Comparison of ENCODE assay signal across 8 cellular contexts in genomic region chr10:101031796-101032636, GRCh38. TPM values are rescaled to one million over a fixed set of nuclear protein-coding genes. Genes with fewer than 3 reads are reported as not detected.
A peak's percentile ranks its signal among the peaks of the same experiment; 100 is the strongest.
DNase-seq lines count a peak whose midpoint lies in the region; ATAC-seq and TF ChIP-seq lines count a peak whose summit lies in the region.

No MANE protein-coding gene starts in this region.

- peak overlapping the region; percentile 60 for H3K18ac ChIP-seq in neuronal stem cell (ENCODE audit: low read length)

- no peak for TF ChIP-seq CTCF in gastroesophageal sphincter (IDR thresholded peaks at IDR 0.05)

- no peak overlapping the region for H2BK15ac ChIP-seq in neuronal stem cell (ENCODE audit: low read length)

- peak overlapping the region; percentile 42 for H2BK120ac ChIP-seq in neuronal stem cell (ENCODE audit: low read depth, low read length)

- peaks cover 34% of the 10 kb centered on the region for H3K4me1 ChIP-seq in SJSA1 (replicated peaks)
- H3K4me1 ChIP-seq in gastroesophageal sphincter = peaks cover 0 to 28% (median 12%) of the 10 kb centered on the region in 3 donors
- peaks cover 32 to 35% of the 10 kb centered on the region in 2 donors for H3K4me1 ChIP-seq in neuronal stem cell (ENCODE audit: control insufficient read depth in 2 of 2, insufficient read depth in 1 of 2, low read depth in 1 of 2, low read length in 2 of 2)
- peaks cover 26% of the 10 kb centered on the region for H3K4me1 ChIP-seq in stomach smooth muscle (ENCODE audit: control insufficient read depth, insufficient read depth, low read length)

- H3K36me3 ChIP-seq in SJSA1 (peaks cover 24% of the 10 kb centered on the region), gastroesophageal sphincter (peaks cover 0 to 25% of the 10 kb centered on the region in 2 donors), neuronal stem cell (replicated peaks in 1 of 2; ENCODE audit: control insufficient read depth in 2 of 2, insufficient read depth in 2 of 2, low read length in 2 of 2) (no peaks in the 10 kb centered on the region), stomach smooth muscle (ENCODE audit: control insufficient read depth in 2 of 2, insufficient read depth in 2 of 2, low read length in 2 of 2) (peaks cover 20 to 21% of the 10 kb centered on the region in 2 donors)

- H4K8ac ChIP-seq in neuronal stem cell (ENCODE audit: low read depth, low read length) = peak overlapping the region; percentile 93

- H3K4me1 Mint-ChIP-seq in activated naive CD4-positive, alpha-beta T cell treated with anti-CD3 and anti-CD28 coated beads, Interleukin-2, amount 10 ng/mL, durations not matched to agents 7 days and 5 days = peaks cover 25% of the 10 kb centered on the region

- H3K9me3 Mint-ChIP-seq in activated naive CD4-positive, alpha-beta T cell treated with anti-CD3 and anti-CD28 coated beads, Interleukin-2, amount 10 ng/mL, durations not matched to agents 7 days and 5 days = no peaks in the 10 kb centered on the region

- H3K27ac ChIP-seq in SJSA1 = peak overlapping the region; percentile 87
- peak overlapping the region; percentile 86 to 98 (median 92) for H3K27ac ChIP-seq in gastroesophageal sphincter
- no peak overlapping the region for H3K27ac ChIP-seq in neuronal stem cell (replicated peaks; ENCODE audit: low read length)
- peak overlapping the region; percentile 94 for H3K27ac ChIP-seq in stomach smooth muscle (ENCODE audit: low read length)

- H3K27ac Mint-ChIP-seq in activated naive CD4-positive, alpha-beta T cell treated with anti-CD3 and anti-CD28 coated beads, Interleukin-2, amount 10 ng/mL, durations not matched to agents 7 days and 5 days = peak overlapping the region; percentile 96

- peak; percentile 28 for DNase-seq in DMS53 treated with DMSO at 0.1 percent for 48 hours (lab: John Stamatoyannopoulos, UW; ENCODE audit: unreplicated experiment)
- DNase-seq in SJSA1 (ENCODE audit: low read depth in 1 of 2, low spot score in 2 of 2) = peak in 1 of 2 experiments; percentile 74
- DNase-seq in activated naive CD4-positive, alpha-beta T cell treated with anti-CD3 and anti-CD28 coated beads, Interleukin-2, amount 10 ng/mL, durations not matched to agents 7 days and 5 days = peak; percentile 91
- DNase-seq in neuronal stem cell (ENCODE audit: low spot score) = no peak

- H3K4me3 ChIP-seq in SJSA1 (peak overlapping the region; percentile 51), gastroesophageal sphincter (peak overlapping the region; percentile 60 to 76), neuronal stem cell (ENCODE audit: low read length in 2 of 2) (peak overlapping the region; percentile 39 to 69), stomach smooth muscle (ENCODE audit: low read length in 2 of 2) (peak overlapping the region; percentile 89 to 91)

- H2AK5ac ChIP-seq in neuronal stem cell (ENCODE audit: low read depth, low read length) = peak overlapping the region; percentile 48

- H3K79me1 ChIP-seq in neuronal stem cell (ENCODE audit: low read depth, low read length) = no peaks in the 10 kb centered on the region

- H3K9me3 ChIP-seq in SJSA1 (replicated peaks) (no peaks in the 10 kb centered on the region), gastroesophageal sphincter (no peaks in the 10 kb centered on the region), neuronal stem cell (replicated peaks in 1 of 2; ENCODE audit: control insufficient read depth in 2 of 2, insufficient read depth in 1 of 2, low read depth in 1 of 2, low read length in 2 of 2) (peaks cover 0 to 2% of the 10 kb centered on the region in 2 donors), stomach smooth muscle (ENCODE audit: control insufficient read depth in 2 of 2, low read length in 2 of 2) (no peaks in the 10 kb centered on the region)

- no peak overlapping the region for H4K91ac ChIP-seq in neuronal stem cell (ENCODE audit: low read depth, low read length, poor library complexity)

- peak in 1 of 2 donors; percentile 42 for TF ChIP-seq POLR2A in gastroesophageal sphincter (IDR thresholded peaks at IDR 0.05)

- peak; percentile 36 for ATAC-seq in HG03442 (IDR thresholded peaks at IDR 0.05; ENCODE audit: unreplicated experiment)
- peak; percentile 71 for ATAC-seq in gastroesophageal sphincter
- no peak for ATAC-seq in GM19035 (IDR thresholded peaks at IDR 0.05; ENCODE audit: unreplicated experiment)

- H3K4me3 Mint-ChIP-seq in activated naive CD4-positive, alpha-beta T cell treated with anti-CD3 and anti-CD28 coated beads, Interleukin-2, amount 10 ng/mL, durations not matched to agents 7 days and 5 days = peak overlapping the region; percentile 81

- peak overlapping the region; percentile 75 for H3K4me2 ChIP-seq in neuronal stem cell (ENCODE audit: insufficient read depth, low read length, poor library complexity, severe bottlenecking)

- CTCF ChIA-PET in activated naive CD4-positive, alpha-beta T cell treated with anti-CD3 and anti-CD28 coated beads, Interleukin-2, amount 10 ng/mL, durations not matched to agents 7 days and 5 days (lab: Charles Lee) = interaction anchor here (0.9 to 8.1 kb wide), 8 partner anchors 8 to 37 kb away, joined by 3 to 98 read pairs (median 7); no protein-coding TSS in a partner anchor

- H2AFZ ChIP-seq in neuronal stem cell (ENCODE audit: low read length) = peak overlapping the region; percentile 92

- H3K36me3 Mint-ChIP-seq in activated naive CD4-positive, alpha-beta T cell treated with anti-CD3 and anti-CD28 coated beads, Interleukin-2, amount 10 ng/mL, durations not matched to agents 7 days and 5 days = peaks cover 20% of the 10 kb centered on the region

- no peak for TF ChIP-seq EP300 in gastroesophageal sphincter (IDR thresholded peaks at IDR 0.05)

- peak overlapping the region; percentile 62 for H2BK5ac ChIP-seq in neuronal stem cell (ENCODE audit: low read length)

- H3K27me3 ChIP-seq in SJSA1 (replicated peaks) = no peaks in the 10 kb centered on the region
- no peaks in the 10 kb centered on the region for H3K27me3 ChIP-seq in gastroesophageal sphincter
- peaks cover 11 to 75% (median 55%) of the 10 kb centered on the region in 3 experiments for H3K27me3 ChIP-seq in neuronal stem cell (ENCODE audit: control insufficient read depth in 3 of 3, insufficient read depth in 3 of 3, low read depth in 1 of 3, low read length in 3 of 3)
- peaks cover 3 to 9% of the 10 kb centered on the region in 2 donors for H3K27me3 ChIP-seq in stomach smooth muscle (ENCODE audit: control insufficient read depth in 1 of 2, insufficient read depth in 2 of 2, low read length in 2 of 2)

- H3K27me3 Mint-ChIP-seq in activated naive CD4-positive, alpha-beta T cell treated with anti-CD3 and anti-CD28 coated beads, Interleukin-2, amount 10 ng/mL, durations not matched to agents 7 days and 5 days = peaks cover 37% of the 10 kb centered on the region

- H3K9ac ChIP-seq in neuronal stem cell (ENCODE audit: low read depth, low read length, poor library complexity) = peak overlapping the region; percentile 32
- peak overlapping the region; percentile 67 to 76 for H3K9ac ChIP-seq in stomach smooth muscle (ENCODE audit: low read length in 2 of 2)

- no peak overlapping the region for H3K14ac ChIP-seq in neuronal stem cell (ENCODE audit: low read length)

- H2BK12ac ChIP-seq in neuronal stem cell (ENCODE audit: low read length) = no peak overlapping the region

- no peak overlapping the region for H3K4ac ChIP-seq in neuronal stem cell (ENCODE audit: low read length)

- peak overlapping the region; percentile 60 for H3K23ac ChIP-seq in neuronal stem cell (ENCODE audit: low read depth, low read length, poor library complexity)

- WGBS in gastroesophageal sphincter (ENCODE audit: low coverage in 1 of 2), 2 donors = 0% methylated on average over 3 to 5 of the region's 47 CpGs
- no CpG with 5 or more reads among the region's 47 CpGs for WGBS in neuronal stem cell (ENCODE audit: extremely low coverage in 2 of 2, insufficient read length in 2 of 2, insufficient replicate concordance in 1 of 2), 2 donors

RNA-seq across cellular contexts. Expression of gene SFXN3, which starts 1.0 kb away (rescaled TPM):
- total RNA-seq in SJSA1 (2014; rRNA removed; shearing (Covaris generic)) = 29.6 and 52.4 TPM in 2 replicates
- total RNA-seq in gastroesophageal sphincter = 10 to 100 TPM; 47.5 to 84.2 (median 66.0) TPM
- 0.06 TPM for polyA plus RNA-seq in neuronal stem cell (2013, experiment 1 of 2)
- 0.11 TPM for polyA plus RNA-seq in neuronal stem cell (2013, experiment 2 of 2)

RNA-seq across cellular contexts. Expression of gene PDZD7, which starts 1.1 kb away (rescaled TPM):
- total RNA-seq in SJSA1 (2014; rRNA removed; shearing (Covaris generic)) = 0.50 and 1.3 TPM in 2 replicates
- total RNA-seq in gastroesophageal sphincter = under 1 TPM in 3 of 4 donors, not detected in 1; 0.31 to 0.54 (median 0.39) TPM
- 0.29 TPM for polyA plus RNA-seq in neuronal stem cell (2013, experiment 1 of 2)
- 0.33 TPM for polyA plus RNA-seq in neuronal stem cell (2013, experiment 2 of 2)

RNA-seq across cellular contexts. Expression of gene KAZALD1, which starts 29.8 kb away (rescaled TPM):
- total RNA-seq in SJSA1 (2014; rRNA removed; shearing (Covaris generic)) = 1.4 and 1.8 TPM in 2 replicates
- total RNA-seq in gastroesophageal sphincter = 10 to 100 TPM in 1 of 4 donors, 1 to 10 TPM in 2, under 1 TPM in 1; 0.45 to 12.5 (median 2.2) TPM
- 3.0 TPM for polyA plus RNA-seq in neuronal stem cell (2013, experiment 1 of 2)
- 2.4 TPM for polyA plus RNA-seq in neuronal stem cell (2013, experiment 2 of 2)

RNA-seq across cellular contexts. Expression of gene LZTS2, which starts 32.4 kb away (rescaled TPM):
- 70.0 and 72.8 TPM in 2 replicates for total RNA-seq in SJSA1 (2014; rRNA removed; shearing (Covaris generic))
- 100 to 1,000 TPM; 134 to 181 (median 141) TPM for total RNA-seq in gastroesophageal sphincter
- polyA plus RNA-seq in neuronal stem cell (2013, experiment 1 of 2) = 75.1 TPM
- polyA plus RNA-seq in neuronal stem cell (2013, experiment 2 of 2) = 76.2 TPM

RNA-seq across cellular contexts. Expression of gene TWNK, which starts 44.7 kb away (rescaled TPM):
- 4.3 and 7.5 TPM in 2 replicates for total RNA-seq in SJSA1 (2014; rRNA removed; shearing (Covaris generic))
- total RNA-seq in gastroesophageal sphincter = 10 to 100 TPM in 1 of 4 donors, 1 to 10 TPM in 3; 8.3 to 10.8 (median 8.9) TPM
- polyA plus RNA-seq in neuronal stem cell (2013, experiment 1 of 2) = 7.5 TPM
- 7.0 TPM for polyA plus RNA-seq in neuronal stem cell (2013, experiment 2 of 2)
